ENCODE assay signal across 8 cellular contexts in the genomic region with DNA sequence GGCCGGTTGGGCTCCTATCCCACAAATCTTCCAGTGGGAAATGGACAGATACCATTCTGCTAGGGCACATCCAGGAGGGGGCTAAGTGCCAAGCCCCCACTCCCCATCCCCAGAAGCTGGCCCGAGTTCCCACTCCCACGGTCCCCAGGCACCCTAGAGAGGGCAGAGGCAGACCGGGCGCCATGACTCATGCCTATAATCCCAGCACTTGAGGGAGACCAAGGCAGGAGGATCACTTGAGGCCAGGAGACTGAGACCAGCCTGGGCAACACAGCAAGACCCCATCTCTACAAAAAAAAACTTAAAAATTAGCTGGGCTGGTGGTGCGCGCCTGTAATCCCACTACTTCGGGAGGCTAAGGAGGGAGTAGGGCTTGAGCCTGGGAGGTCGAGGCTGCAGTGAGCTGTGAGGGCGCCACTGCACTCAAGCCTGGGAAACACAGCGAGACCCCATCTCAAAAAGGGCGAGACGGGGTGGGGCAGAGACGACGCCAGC. TPM values are rescaled to one million over a fixed set of nuclear protein-coding genes. Genes with fewer than 3 reads are reported as not detected.
DNase-seq lines count a peak whose midpoint lies in the region; ATAC-seq and TF ChIP-seq lines count a peak whose summit lies in the region.

No MANE protein-coding gene starts in this region.

- H3K9me3 ChIP-seq in SJCRH30 (replicated peaks), result 0 out of 2 replicates have a peak, but pooled peaks cover 2% of the 10 kb centered on the region

- H3K4me3 ChIP-seq in SJCRH30, result peak overlapping the region; percentile 72
- H3K4me3 ChIP-seq in foreskin fibroblast (ENCODE audit: low read depth in 1 of 2, low read length in 2 of 2), result peak overlapping the region; percentile 66 to 70
- peak overlapping the region; percentile 80 for H3K4me3 ChIP-seq in rectal smooth muscle tissue (ENCODE audit: low read length)

- H3K4me1 ChIP-seq in SJCRH30, result no peaks in the 10 kb centered on the region
- H3K4me1 ChIP-seq in rectal smooth muscle tissue (ENCODE audit: control insufficient read depth, insufficient read depth, low read length), result peaks cover 5% of the 10 kb centered on the region

- H3K27ac ChIP-seq in SJCRH30 (no peak overlapping the region), rectal smooth muscle tissue (ENCODE audit: low read depth, low read length) (peak overlapping the region; percentile 75)

- DNase-seq in GM03348 (ENCODE audit: low spot score), result peak; percentile 22
- DNase-seq in SJCRH30, result no peak
- DNase-seq in foreskin fibroblast, result no peak
- no peak for DNase-seq in activated effector memory CD4-positive, alpha-beta T cell treated with anti-CD3 and anti-CD28 coated beads, Interleukin-2, amount 50 U/mL, for 16 hours

- no peak for TF ChIP-seq CTCF in foreskin fibroblast (IDR thresholded peaks at IDR 0.05; ENCODE audit: low read depth, low read length)

- H3K9ac ChIP-seq in rectal smooth muscle tissue (ENCODE audit: low read length), result peak overlapping the region; percentile 37

- H3K27me3 ChIP-seq in SJCRH30 (no peaks in the 10 kb centered on the region), rectal smooth muscle tissue (ENCODE audit: control insufficient read depth, insufficient read depth, low read length) (no peaks in the 10 kb centered on the region)

- H3K36me3 ChIP-seq in SJCRH30 (no peaks in the 10 kb centered on the region), rectal smooth muscle tissue (ENCODE audit: control insufficient read depth, insufficient read depth, low read length) (no peaks in the 10 kb centered on the region)

- ATAC-seq in HG03432 (IDR thresholded peaks at IDR 0.05; ENCODE audit: unreplicated experiment), result no peak
- no peak for ATAC-seq in HG02678 (IDR thresholded peaks at IDR 0.05; ENCODE audit: unreplicated experiment)
- ATAC-seq in HG03196 (IDR thresholded peaks at IDR 0.05; ENCODE audit: unreplicated experiment), result no peak

RNA-seq across cellular contexts. Expression of gene GNA12, which starts 0.9 kb away (rescaled TPM):
- 18.1 and 19.3 TPM in 2 replicates for total RNA-seq in SJCRH30 (2014; rRNA removed; shearing (Covaris generic))
